8 cellular contexts compared by ENCODE assay signal in genomic region chr14:100654814-100655795, GRCh38.
DNase-seq lines count a peak whose midpoint lies in the region; ATAC-seq and TF ChIP-seq lines count a peak whose summit lies in the region.

No MANE protein-coding gene starts in this region.

- no peak overlapping the region for H3K27ac ChIP-seq in CD4-positive, alpha-beta T cell (ENCODE audit: low read depth, low read length)
- no peak overlapping the region for H3K27ac ChIP-seq in mammary epithelial cell (ENCODE audit: insufficient read depth, low read depth, low read length)
- H3K27ac ChIP-seq in right lobe of liver = no peak overlapping the region
- no peak overlapping the region for H3K27ac ChIP-seq in tibial nerve

- TF ChIP-seq EP300 in tibial nerve (IDR thresholded peaks at IDR 0.05) = no peak

- CTCF ChIA-PET in CD4-positive, alpha-beta T cell (lab: Charles Lee) = interaction anchor here (1.3 kb wide), 1 partner anchor 272 kb away, joined by 4 read pairs; no protein-coding TSS in a partner anchor
- CTCF ChIA-PET in T-cell (lab: Charles Lee) = interaction anchor here in 1 of 2 donors (1.4 kb wide), 1 partner anchor 273 kb away, joined by 3 read pairs; no protein-coding TSS in a partner anchor
- CTCF ChIA-PET in mammary epithelial cell (lab: Charles Lee; ENCODE audit: low non-redundant PET) = interaction anchor here (0.6 to 0.9 kb wide), 2 partner anchors 9 to 1771 kb away, joined by 3 to 7 read pairs; no protein-coding TSS in a partner anchor

- H3K9me3 ChIP-seq in CD4-positive, alpha-beta T cell (ENCODE audit: control insufficient read depth, low read length) = no peaks in the 10 kb centered on the region
- H3K9me3 ChIP-seq in mammary epithelial cell (replicated peaks; ENCODE audit: insufficient read depth, low read length) (no peaks in the 10 kb centered on the region), right lobe of liver (no peaks in the 10 kb centered on the region), tibial nerve (no peaks in the 10 kb centered on the region)

- H3K27me3 Mint-ChIP-seq in CD4-positive, alpha-beta T cell = peaks cover 26% of the 10 kb centered on the region
- peaks cover 11 to 21% of the 10 kb centered on the region in 2 donors for H3K27me3 Mint-ChIP-seq in T-cell

- in situ Hi-C loops in mammary epithelial cell (cut with MboI; ENCODE audit: low sequenced_read_pairs in 2 of 2) = loop anchor here (5.0 to 25.0 kb wide), 2 partner anchors 268 to 982 kb away; no protein-coding TSS in a partner anchor

- no peak overlapping the region for H3K9ac ChIP-seq in mammary epithelial cell (ENCODE audit: insufficient read depth, low read length)

- no TSS peak for BruUV-seq in mammary epithelial cell (replicated peaks; lab: Mats Ljungman, UMichigan)

- intact Hi-C loops in CD4-positive, alpha-beta T cell (cut with DNase I, micrococcal nuclease) = loop anchor here (1.0 to 5.0 kb wide), 5 partner anchors 130 to 972 kb away; no protein-coding TSS in a partner anchor
- intact Hi-C loops in mammary epithelial cell (cut with micrococcal nuclease) (loop anchor here (1.0 to 10.0 kb wide), 4 partner anchors 215 to 1010 kb away; no protein-coding TSS in a partner anchor), right lobe of liver (cut with DNase I) (loop anchor here (5.0 to 10.0 kb wide), 4 partner anchors 120 to 273 kb away; no protein-coding TSS in a partner anchor)

- no peaks in the 10 kb centered on the region for H4K20me1 ChIP-seq in mammary epithelial cell (ENCODE audit: insufficient read depth, low read length)

- 77% methylated on average over 16 of the region's 43 CpGs for WGBS in mammary epithelial cell (ENCODE audit: low coverage, missing lambda C conversion rate)
- WGBS in right lobe of liver (ENCODE audit: insufficient coverage, low coverage, low lambda C conversion rate, missing lambda C conversion rate) = 23% methylated on average over 5 of the region's 43 CpGs
- 37 to 73% methylated on average over 18 to 35 of the region's 43 CpGs for WGBS in tibial nerve, 2 donors

- H3K36me3 Mint-ChIP-seq in CD4-positive, alpha-beta T cell (ENCODE audit: low read depth) = no peaks in the 10 kb centered on the region
- H3K36me3 Mint-ChIP-seq in T-cell = no peaks in the 10 kb centered on the region

- H3K27me3 ChIP-seq in CD4-positive, alpha-beta T cell (ENCODE audit: control insufficient read depth, insufficient read depth, low read length) = peaks cover 17% of the 10 kb centered on the region
- H3K27me3 ChIP-seq in mammary epithelial cell (ENCODE audit: insufficient read depth, low read length) = no peaks in the 10 kb centered on the region
- no peaks in the 10 kb centered on the region for H3K27me3 ChIP-seq in right lobe of liver
- H3K27me3 ChIP-seq in tibial nerve = peaks cover 0 to 31% of the 10 kb centered on the region in 2 donors

- peak; percentile 67 for ATAC-seq in CD4-positive, alpha-beta T cell (ENCODE audit: poor library complexity)
- ATAC-seq in HG02642 (IDR thresholded peaks at IDR 0.05; ENCODE audit: poor library complexity, unreplicated experiment) (peak; percentile 49), T-cell (replicated peaks in 1 of 4) (peak; percentile 74 to 86 (median 83)), right lobe of liver (peak; percentile 85 to 93 (median 90)), HG03571 (IDR thresholded peaks at IDR 0.05; ENCODE audit: unreplicated experiment) (no peak)

- H3K4me1 ChIP-seq in mammary epithelial cell (ENCODE audit: insufficient read depth, low read length) (peaks cover 5% of the 10 kb centered on the region), right lobe of liver (peaks cover 0 to 15% (median under 1%) of the 10 kb centered on the region in 4 donors), tibial nerve (peaks cover 0 to 6% (median 0%) of the 10 kb centered on the region in 4 donors)

- H3K9me3 Mint-ChIP-seq in CD4-positive, alpha-beta T cell = no peaks in the 10 kb centered on the region
- H3K9me3 Mint-ChIP-seq in T-cell = no peaks in the 10 kb centered on the region

- H3K4me3 ChIP-seq in mammary epithelial cell (replicated peaks in 1 of 3; ENCODE audit: insufficient read depth in 1 of 3, low read depth in 2 of 3, low read length in 3 of 3) (no peak overlapping the region), right lobe of liver (peak overlapping the region in 2 of 3 donors; percentile 36 to 40), tibial nerve (no peak overlapping the region)

- peak overlapping the region; percentile 67 for H3K4me2 ChIP-seq in mammary epithelial cell (ENCODE audit: insufficient read depth, low read depth, low read length)

- H3K27ac Mint-ChIP-seq in CD4-positive, alpha-beta T cell = no peak overlapping the region
- peak overlapping the region in 1 of 2 donors; percentile 11 for H3K27ac Mint-ChIP-seq in T-cell

- DNase-seq in CD4-positive, alpha-beta T cell = peak in 9 of 10 experiments; percentile 24 to 65 (median 39)
- DNase-seq in T-cell = peak in 27 of 34 experiments; percentile 5 to 56 (median 28)
- peak; percentile 12 for DNase-seq in mammary epithelial cell
- peak; percentile 67 to 74 (median 68) for DNase-seq in right lobe of liver
- DNase-seq in tibial nerve (ENCODE audit: low spot score in 2 of 2) = no peak
- DNase-seq in medulla oblongata (ENCODE audit: extremely low spot score) = no peak

- peaks cover 5% of the 10 kb centered on the region for H3K4me1 Mint-ChIP-seq in CD4-positive, alpha-beta T cell (ENCODE audit: low read depth)
- H3K4me1 Mint-ChIP-seq in T-cell = peaks cover 6 to 8% (median 7%) of the 10 kb centered on the region in 3 donors

- dilution Hi-C loops in mammary epithelial cell (cut with HindIII; ENCODE audit: low sequenced_read_pairs) = loop anchor here (5.0 kb wide), 3 partner anchors 177 to 972 kb away; no protein-coding TSS in a partner anchor

- H3K36me3 ChIP-seq in mammary epithelial cell (ENCODE audit: insufficient read depth, low read length) = no peaks in the 10 kb centered on the region
- no peaks in the 10 kb centered on the region for H3K36me3 ChIP-seq in right lobe of liver
- no peaks in the 10 kb centered on the region for H3K36me3 ChIP-seq in tibial nerve

- peak; percentile 73 for TF ChIP-seq CTCF in CD4-positive, alpha-beta T cell (IDR thresholded peaks at IDR 0.05)
- peak; percentile 47 to 86 for TF ChIP-seq CTCF in mammary epithelial cell (conservative IDR thresholded peaks at IDR 0.05 in 1 of 2, IDR thresholded peaks at IDR 0.05 in 1 of 2; ENCODE audit: extremely low read depth in 1 of 2, insufficient read depth in 1 of 2, low read depth in 1 of 2, low read length in 2 of 2)
- peak; percentile 69 to 83 (median 80) for TF ChIP-seq CTCF in right lobe of liver (IDR thresholded peaks at IDR 0.05)
- peak; percentile 24 to 70 (median 52) for TF ChIP-seq CTCF in tibial nerve (IDR thresholded peaks at IDR 0.05)

- TF ChIP-seq POLR2A in right lobe of liver (IDR thresholded peaks at IDR 0.05) (no peak), tibial nerve (IDR thresholded peaks at IDR 0.05) (no peak)

- peak overlapping the region; percentile 57 for H2AFZ ChIP-seq in mammary epithelial cell (ENCODE audit: low read depth, low read length)

- no peaks in the 10 kb centered on the region for H3K79me2 ChIP-seq in mammary epithelial cell (ENCODE audit: insufficient read depth, low read length)

- POLR2A ChIA-PET in CD4-positive, alpha-beta T cell (lab: Charles Lee) = no interaction called here
- POLR2A ChIA-PET in T-cell (lab: Charles Lee) = no interaction called here

- H3K4me3 Mint-ChIP-seq in CD4-positive, alpha-beta T cell = no peak overlapping the region
- no peak overlapping the region for H3K4me3 Mint-ChIP-seq in T-cell

Comparison
In these comparisons a context has a peak if more than half of its experiments do, and no peak if none do; other contexts are left out.
1. DNase-seq: peak in CD4-positive, alpha-beta T cell (9 of 10), T-cell (27 of 34), mammary epithelial cell (single experiment) and right lobe of liver (3 of 3); none in tibial nerve (0 of 2) and medulla oblongata (single experiment).
2. H3K4me3 ChIP-seq: peak in right lobe of liver (2 of 3); none in mammary epithelial cell (0 of 3) and tibial nerve (0 of 4).
3. Peak in every context shown above with its lines, with median percentiles within 50 percentile points of each other: CTCF ChIP-seq.